8 cellular contexts compared by ENCODE assay signal in genomic region chr7:2527505-2528464, GRCh38. TPM values are rescaled to one million over a fixed set of nuclear protein-coding genes. Genes with fewer than 3 reads are reported as not detected.
DNase-seq lines count a peak whose midpoint lies in the region; ATAC-seq, FAIRE-seq and TF ChIP-seq lines count a peak whose summit lies in the region.

No MANE protein-coding gene starts in this region.

- TF ChIP-seq CTCF in left ventricle myocardium inferior (IDR thresholded peaks at IDR 0.05; ENCODE audit: borderline replicate concordance) (no peak), stomach (IDR thresholded peaks at IDR 0.05) (no peak)

- no peak for TF ChIP-seq POLR2A in stomach (IDR thresholded peaks at IDR 0.05)

- DNase-seq in Caki2 (ENCODE audit: low read depth) (peak; percentile 83), NCI-H1417 (lab: John Stamatoyannopoulos, UW) (peak; percentile 40 to 95 (median 90)), left ventricle myocardium inferior (peak; percentile 20), stomach (no peak), GM19239 (ENCODE audit: insufficient read length, low spot score) (no peak), anterior cingulate cortex (lab: John Stamatoyannopoulos, UW) (no peak)
- DNase-seq in activated T-cell treated with anti-CD3 and anti-CD28 coated beads, Interleukin-2, amount 50 U/mL, for 1 hour: peak; percentile 63

- peak overlapping the region; percentile 71 for H3K27ac ChIP-seq in left ventricle myocardium inferior (replicated peaks)
- peak overlapping the region; percentile 67 to 92 (median 88) for H3K27ac ChIP-seq in stomach

- intact Hi-C loops in left ventricle myocardium inferior (cut with micrococcal nuclease) (no loop called here), stomach (cut with DNase I; ENCODE audit: low total_unique reads) (no loop called here)

- H3K9me3 ChIP-seq in left ventricle myocardium inferior (replicated peaks): no peaks in the 10 kb centered on the region
- no peaks in the 10 kb centered on the region for H3K9me3 ChIP-seq in stomach

- H3K27me3 ChIP-seq in left ventricle myocardium inferior (ENCODE audit: low read depth): peaks cover 54% of the 10 kb centered on the region
- peaks cover 0 to 65% (median 0%) of the 10 kb centered on the region in 3 donors for H3K27me3 ChIP-seq in stomach

- 52 to 61% (median 59%) methylated on average over 17 of the region's 17 CpGs for WGBS in stomach, 5 donors

- peaks cover 24% of the 10 kb centered on the region for H3K36me3 ChIP-seq in left ventricle myocardium inferior
- peaks cover 9 to 42% (median 27%) of the 10 kb centered on the region in 4 donors for H3K36me3 ChIP-seq in stomach

- FAIRE-seq in GM19239 (lab: Jason Lieb, UNC): no peak

- no peak for ATAC-seq in GM19023 (IDR thresholded peaks at IDR 0.05; ENCODE audit: unreplicated experiment)

- H3K4me1 ChIP-seq in left ventricle myocardium inferior (peaks cover 78% of the 10 kb centered on the region), stomach (peaks cover 87 to 91% (median 89%) of the 10 kb centered on the region in 4 donors)

- H3K4me3 ChIP-seq in left ventricle myocardium inferior: no peak overlapping the region
- peak overlapping the region in 1 of 4 donors; percentile 16 for H3K4me3 ChIP-seq in stomach

- TF ChIP-seq EP300 in stomach (IDR thresholded peaks at IDR 0.05): no peak

- in situ Hi-C loops in Caki2 (cut with HindIII; ENCODE audit: low pct_unique_long_range_greater_than_20kb, low sequenced_read_pairs): no loop called here

RNA-seq across cellular contexts. Expression of gene LFNG, which starts 8.2 kb away (rescaled TPM):
- 10.2 and 16.7 TPM in 2 replicates for total RNA-seq in Caki2 (2014; rRNA removed; shearing (Covaris generic); ENCODE audit: low replicate concordance)
- total RNA-seq in left ventricle myocardium inferior: 5.2 TPM
- 100 to 1,000 TPM in 1 of 5 donors, 10 to 100 TPM in 3, 1 to 10 TPM in 1; 8.0 to 103 (median 36.2) TPM for total RNA-seq in stomach
- 10 to 100 TPM; 11.8 to 15.4 (median 14.1) TPM for polyA plus RNA-seq in stomach

RNA-seq across cellular contexts. Expression of gene BRAT1, which starts 27.5 kb away (rescaled TPM):
- 60.7 and 74.9 TPM in 2 replicates for total RNA-seq in Caki2 (2014; rRNA removed; shearing (Covaris generic); ENCODE audit: low replicate concordance)
- 13.7 TPM for total RNA-seq in left ventricle myocardium inferior
- 100 to 1,000 TPM in 1 of 5 donors, 10 to 100 TPM in 4; 16.3 to 119 (median 35.7) TPM for total RNA-seq in stomach
- polyA plus RNA-seq in stomach: 10 to 100 TPM; 23.5 to 25.2 (median 23.5) TPM

RNA-seq across cellular contexts. Expression of gene IQCE, which starts 31.0 kb away (rescaled TPM):
- total RNA-seq in Caki2 (2014; rRNA removed; shearing (Covaris generic); ENCODE audit: low replicate concordance): 8.9 and 32.5 TPM in 2 replicates
- total RNA-seq in left ventricle myocardium inferior: 11.5 TPM
- 100 to 1,000 TPM in 1 of 5 donors, 10 to 100 TPM in 3, 1 to 10 TPM in 1; 1.8 to 248 (median 49.1) TPM for total RNA-seq in stomach
- 10 to 100 TPM in 1 of 3 donors, 1 to 10 TPM in 2; 3.0 to 10.5 (median 7.5) TPM for polyA plus RNA-seq in stomach

RNA-seq across cellular contexts. Expression of gene GRIFIN, which starts 51.6 kb away (rescaled TPM):
- total RNA-seq in Caki2 (2014; rRNA removed; shearing (Covaris generic); ENCODE audit: low replicate concordance): not detected in 2 replicates
- not detected for total RNA-seq in left ventricle myocardium inferior
- not detected for total RNA-seq in stomach
- polyA plus RNA-seq in stomach: not detected

Comparison
In these comparisons a context has a peak if more than half of its experiments do, and no peak if none do; other contexts are left out.
1. DNase-seq: peak in Caki2 (single experiment), NCI-H1417 (3 of 3), activated T-cell treated with anti-CD3 and anti-CD28 coated beads, Interleukin-2, amount 50 U/mL, for 1 hour (single experiment) and left ventricle myocardium inferior (single experiment); none in stomach (single experiment), GM19239 (single experiment) and anterior cingulate cortex (0 of 58).